1 cellular context compared by ENCODE assay signal in the genomic region with DNA sequence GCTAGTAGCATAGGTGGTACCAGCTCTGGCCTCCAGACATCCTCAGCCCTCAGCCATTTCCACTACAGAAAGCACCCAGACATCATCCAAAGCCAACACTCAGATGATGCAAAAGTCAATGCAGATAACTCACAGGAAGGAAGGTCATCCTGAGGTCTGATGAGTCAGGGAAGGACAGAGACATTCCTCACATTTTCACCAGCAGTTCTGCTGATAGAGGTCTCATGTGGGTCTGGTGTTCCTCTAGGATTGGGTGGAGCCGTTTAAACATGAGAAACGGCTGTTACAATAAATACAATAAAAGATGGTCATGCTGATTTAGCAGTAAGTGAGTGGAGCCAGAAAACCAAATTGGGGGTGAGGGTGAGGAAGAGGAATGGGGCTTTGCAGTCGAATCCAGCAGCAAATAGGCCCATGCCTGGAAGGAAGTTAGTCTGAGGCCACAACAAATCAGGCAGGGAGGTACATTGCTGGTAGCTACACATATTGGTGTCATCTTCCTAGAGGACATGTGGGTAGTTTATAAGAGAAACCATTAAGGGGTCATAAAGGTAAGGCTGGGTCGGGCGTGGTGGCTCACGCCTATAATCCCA.
A peak's percentile ranks its signal among the peaks of the same experiment; 100 is the strongest.
TF ChIP-seq lines count a peak whose summit lies in the region.

No MANE protein-coding gene starts in this region.

TF ChIP-seq in IMR-90, 13 proteins besides CTCF, POLR2A, EP300 and RAD21:
- TF ChIP-seq FOS (IDR thresholded peaks at IDR 0.05; ENCODE audit: low read depth, low read length) (peak; percentile 87), BHLHE40 (IDR thresholded peaks at IDR 0.05; ENCODE audit: low read depth, low read length) (peak; percentile 56; the same call in 1 of the 2 replicates), RCOR1 (IDR thresholded peaks at IDR 0.05; ENCODE audit: insufficient replicate concordance, low read length) (peak; percentile 36), SMC3 (IDR thresholded peaks at IDR 0.05; ENCODE audit: low read depth, low read length) (0 out of 2 replicates have a peak, but pooled peaks have one; percentile 2), CHD1 (IDR thresholded peaks at IDR 0.05; ENCODE audit: low read depth, low read length) (no peak), MXI1 (IDR thresholded peaks at IDR 0.05; ENCODE audit: borderline replicate concordance, low read depth, low read length) (no peak), RFX5 (IDR thresholded peaks at IDR 0.05; ENCODE audit: low read depth, low read length) (no peak), CEBPB (IDR thresholded peaks at IDR 0.05; ENCODE audit: low read depth, low read length) (peak; percentile 96), MAFK (IDR thresholded peaks at IDR 0.05; ENCODE audit: low read depth, low read length) (peak; percentile 79), NFE2L2 (IDR thresholded peaks at IDR 0.05; ENCODE audit: low read depth, low read length) (peak; percentile 66)
- TF ChIP-seq, protein P1, sequence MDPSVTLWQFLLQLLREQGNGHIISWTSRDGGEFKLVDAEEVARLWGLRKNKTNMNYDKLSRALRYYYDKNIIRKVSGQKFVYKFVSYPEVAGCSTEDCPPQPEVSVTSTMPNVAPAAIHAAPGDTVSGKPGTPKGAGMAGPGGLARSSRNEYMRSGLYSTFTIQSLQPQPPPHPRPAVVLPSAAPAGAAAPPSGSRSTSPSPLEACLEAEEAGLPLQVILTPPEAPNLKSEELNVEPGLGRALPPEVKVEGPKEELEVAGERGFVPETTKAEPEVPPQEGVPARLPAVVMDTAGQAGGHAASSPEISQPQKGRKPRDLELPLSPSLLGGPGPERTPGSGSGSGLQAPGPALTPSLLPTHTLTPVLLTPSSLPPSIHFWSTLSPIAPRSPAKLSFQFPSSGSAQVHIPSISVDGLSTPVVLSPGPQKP (IDR thresholded peaks at IDR 0.05; ENCODE audit: borderline replicate concordance, low read depth, low read length): no peak
- TF ChIP-seq, protein P2, sequence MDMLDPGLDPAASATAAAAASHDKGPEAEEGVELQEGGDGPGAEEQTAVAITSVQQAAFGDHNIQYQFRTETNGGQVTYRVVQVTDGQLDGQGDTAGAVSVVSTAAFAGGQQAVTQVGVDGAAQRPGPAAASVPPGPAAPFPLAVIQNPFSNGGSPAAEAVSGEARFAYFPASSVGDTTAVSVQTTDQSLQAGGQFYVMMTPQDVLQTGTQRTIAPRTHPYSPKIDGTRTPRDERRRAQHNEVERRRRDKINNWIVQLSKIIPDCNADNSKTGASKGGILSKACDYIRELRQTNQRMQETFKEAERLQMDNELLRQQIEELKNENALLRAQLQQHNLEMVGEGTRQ (IDR thresholded peaks at IDR 0.05; ENCODE audit: low read depth, low read length): peak; percentile 49; the same call in 1 of the 2 replicates
